ENCODE assay signal across 19 cellular contexts in the genomic region with DNA sequence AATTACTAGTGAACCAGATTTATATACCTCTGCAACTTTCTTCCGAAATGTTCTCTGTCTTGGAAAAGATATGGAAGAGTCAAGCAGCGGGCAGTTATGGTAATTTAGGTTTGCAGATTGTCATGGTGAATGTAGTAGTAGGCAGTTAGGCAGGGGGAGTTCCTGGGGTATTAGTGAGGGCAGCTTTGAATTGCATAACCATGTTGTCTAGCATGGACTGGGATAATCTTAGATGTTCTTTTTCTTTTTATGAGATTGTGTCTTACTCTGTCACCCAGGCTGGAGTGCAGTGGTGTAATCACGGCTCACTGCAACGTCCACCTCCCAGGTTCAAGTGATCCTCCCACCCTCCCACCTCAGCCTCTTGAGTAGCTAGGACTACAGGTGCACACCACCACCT. TPM values are rescaled to one million over a fixed set of nuclear protein-coding genes. Genes with fewer than 3 reads are reported as not detected.
DNase-seq lines count a peak whose midpoint lies in the region; ATAC-seq and TF ChIP-seq lines count a peak whose summit lies in the region.
"Had no signal": no experiment of that assay in that cellular context is flagged by ENCODE, and none has a peak within 500 bp of the region (broad histone marks: within the 10 kb centered on the region; RNA-seq: fewer than 3 reads in every experiment).

No MANE protein-coding gene starts in this region.

- no peak for TF ChIP-seq POLR2A in IMR-90 (IDR thresholded peaks at IDR 0.05; ENCODE audit: low read depth, low read length)

- H3K36me3 Mint-ChIP-seq in CD4-positive, alpha-beta memory T cell: peaks cover 35 to 49% of the 10 kb centered on the region in 2 donors
- H3K36me3 Mint-ChIP-seq in activated naive CD8-positive, alpha-beta T cell treated with anti-CD3 and anti-CD28 coated beads, Interleukin-2, amount 50 U/mL, for 24 hours (ENCODE audit: low read depth): peaks cover 23% of the 10 kb centered on the region
- peaks cover 2% of the 10 kb centered on the region for H3K36me3 Mint-ChIP-seq in neural crest cell (ENCODE audit: low read depth)

- no peak overlapping the region for H4K91ac ChIP-seq in IMR-90 (ENCODE audit: insufficient read depth, low read depth, low read length)

- intact Hi-C loops in CD4-positive, alpha-beta memory T cell (cut with micrococcal nuclease): no loop called here
- intact Hi-C loops in IMR-90 (cut with micrococcal nuclease): no loop called here

- no peak overlapping the region for H4K8ac ChIP-seq in IMR-90 (ENCODE audit: low read depth in 2 of 2, low read length in 2 of 2)

- WGBS in IMR-90 (ENCODE audit: extremely low coverage in 2 of 2, insufficient read length in 1 of 2), 2 experiments: 100% methylated on average over 2 of the region's 4 CpGs; no CpG with 5 or more reads in 1 of the 2 experiments

- H3K27me3 Mint-ChIP-seq in CD4-positive, alpha-beta memory T cell: no peaks in the 10 kb centered on the region
- no peaks in the 10 kb centered on the region for H3K27me3 Mint-ChIP-seq in activated naive CD8-positive, alpha-beta T cell treated with anti-CD3 and anti-CD28 coated beads, Interleukin-2, amount 50 U/mL, for 24 hours
- no peaks in the 10 kb centered on the region for H3K27me3 Mint-ChIP-seq in neural crest cell (ENCODE audit: low read depth)

- H3K9me1 ChIP-seq in IMR-90 (ENCODE audit: insufficient read depth, low read length): peaks cover 28% of the 10 kb centered on the region

- H3K9me2 ChIP-seq in MM.1S (replicated peaks; ENCODE audit: insufficient read depth, low read length): no peaks in the 10 kb centered on the region

- H2AK5ac ChIP-seq in IMR-90 (ENCODE audit: low read depth, low read length): no peak overlapping the region

- H2BK20ac ChIP-seq in IMR-90 (ENCODE audit: low read depth, low read length): no peak overlapping the region

- peaks cover 71% of the 10 kb centered on the region for H3K4me1 ChIP-seq in CD4-positive, alpha-beta memory T cell (ENCODE audit: insufficient read depth, low read length)
- H3K4me1 ChIP-seq in IMR-90 (ENCODE audit: control insufficient read depth, insufficient read depth, low read length): peaks cover 15% of the 10 kb centered on the region
- 0 out of 2 replicates have a peak, but pooled peaks cover 3% of the 10 kb centered on the region for H3K4me1 ChIP-seq in MM.1S (ENCODE audit: low read length)

- H3K4ac ChIP-seq in IMR-90 (ENCODE audit: low read depth, low read length): no peak overlapping the region

- no peaks in the 10 kb centered on the region for H3K27me3 ChIP-seq in CD4-positive, alpha-beta memory T cell (ENCODE audit: insufficient read depth, low read length)
- no peaks in the 10 kb centered on the region for H3K27me3 ChIP-seq in IMR-90 (ENCODE audit: control insufficient read depth, insufficient read depth, low read length)
- no peaks in the 10 kb centered on the region for H3K27me3 ChIP-seq in MM.1S (replicated peaks; ENCODE audit: insufficient read depth, low read length)
- H3K27me3 ChIP-seq: ascending aorta, right lobe of liver, transverse colon had no signal

- H2AFZ ChIP-seq in IMR-90 (replicated peaks; ENCODE audit: low read length, poor library complexity): no peak overlapping the region
- H2AFZ ChIP-seq in MM.1S (ENCODE audit: low read length): no peak overlapping the region

- TF ChIP-seq CTCF in IMR-90 (conservative IDR thresholded peaks at IDR 0.05; ENCODE audit: low read depth, low read length) (no peak), neural crest cell (conservative IDR thresholded peaks at IDR 0.05) (no peak), MM.1S (IDR thresholded peaks at IDR 0.05; ENCODE audit: low read length) (no peak)

- H2BK15ac ChIP-seq in IMR-90 (ENCODE audit: low read depth, low read length): no peak overlapping the region

- peak overlapping the region in 4 of 8 donors; percentile 16 to 66 (median 55) for H3K4me3 Mint-ChIP-seq in CD4-positive, alpha-beta memory T cell
- H3K4me3 Mint-ChIP-seq in activated naive CD8-positive, alpha-beta T cell treated with anti-CD3 and anti-CD28 coated beads, Interleukin-2, amount 50 U/mL, for 24 hours: no peak overlapping the region
- peak overlapping the region; percentile 8 for H3K4me3 Mint-ChIP-seq in neural crest cell

- dilution Hi-C loops in IMR-90 (cut with HindIII; ENCODE audit: low sequenced_read_pairs, unreplicated experiment): no loop called here

- no peak overlapping the region for H3K14ac ChIP-seq in IMR-90 (replicated peaks; ENCODE audit: low read depth, low read length)

- no peak overlapping the region for H3K27ac ChIP-seq in CD4-positive, alpha-beta memory T cell (ENCODE audit: low read depth, low read length)
- no peak overlapping the region for H3K27ac ChIP-seq in IMR-90 (ENCODE audit: insufficient read depth, low read length)
- H3K27ac ChIP-seq in MM.1S (ENCODE audit: low read length): no peak overlapping the region
- H3K27ac ChIP-seq: ascending aorta, right lobe of liver had no signal

- H3K4me3 ChIP-seq in CD4-positive, alpha-beta memory T cell (ENCODE audit: low read length in 2 of 2): no peak overlapping the region
- no peak overlapping the region for H3K4me3 ChIP-seq in IMR-90 (ENCODE audit: insufficient read depth, low read depth, low read length)
- H3K4me3 ChIP-seq in MM.1S (ENCODE audit: low read length): no peak overlapping the region
- H3K4me3 ChIP-seq: ascending aorta, left ventricle myocardium inferior, right lobe of liver, transverse colon had no signal

- no peak for ATAC-seq in IMR-90 (ENCODE audit: low read depth)
- no peak for ATAC-seq in activated naive CD8-positive, alpha-beta T cell treated with anti-CD3 and anti-CD28 coated beads, Interleukin-2, amount 50 U/mL, for 24 hours

- H3K4me2 ChIP-seq in IMR-90 (ENCODE audit: low read depth, low read length) (no peak overlapping the region), MM.1S (ENCODE audit: low read depth, low read length) (no peak overlapping the region)

- no peaks in the 10 kb centered on the region for H3K9me3 Mint-ChIP-seq in CD4-positive, alpha-beta memory T cell
- no peaks in the 10 kb centered on the region for H3K9me3 Mint-ChIP-seq in activated naive CD8-positive, alpha-beta T cell treated with anti-CD3 and anti-CD28 coated beads, Interleukin-2, amount 50 U/mL, for 24 hours
- no peaks in the 10 kb centered on the region for H3K9me3 Mint-ChIP-seq in neural crest cell

- no peak overlapping the region for H3K9ac ChIP-seq in IMR-90 (ENCODE audit: low read depth, low read length)
- H3K9ac ChIP-seq in MM.1S (ENCODE audit: low read length): no peak overlapping the region

- H2BK5ac ChIP-seq in IMR-90 (ENCODE audit: low read depth, low read length, poor library complexity, severe bottlenecking): no peak overlapping the region

- H3K27ac Mint-ChIP-seq in CD4-positive, alpha-beta memory T cell: peak overlapping the region; percentile 66 to 93 (median 89)
- H3K27ac Mint-ChIP-seq in activated naive CD8-positive, alpha-beta T cell treated with anti-CD3 and anti-CD28 coated beads, Interleukin-2, amount 50 U/mL, for 24 hours: peak overlapping the region; percentile 30
- no peak overlapping the region for H3K27ac Mint-ChIP-seq in neural crest cell (ENCODE audit: unreplicated experiment)

- no peak overlapping the region for H3K18ac ChIP-seq in IMR-90 (ENCODE audit: low read depth, low read length)

- peaks cover 52 to 74% (median 63%) of the 10 kb centered on the region in 4 donors for H3K4me1 Mint-ChIP-seq in CD4-positive, alpha-beta memory T cell
- peaks cover 44% of the 10 kb centered on the region for H3K4me1 Mint-ChIP-seq in activated naive CD8-positive, alpha-beta T cell treated with anti-CD3 and anti-CD28 coated beads, Interleukin-2, amount 50 U/mL, for 24 hours
- peaks cover 20% of the 10 kb centered on the region for H3K4me1 Mint-ChIP-seq in neural crest cell

- in situ Hi-C loops in IMR-90 (cut with MboI; ENCODE audit: low sequenced_read_pairs): no loop called here

- H3K79me1 ChIP-seq in IMR-90 (ENCODE audit: low read depth in 1 of 2, low read length in 2 of 2): peaks cover 24 to 70% of the 10 kb centered on the region in 2 experiments

- H2AK9ac ChIP-seq in IMR-90 (replicated peaks; ENCODE audit: low read depth, low read length, poor library complexity): no peak overlapping the region

- POLR2A ChIA-PET in CD4-positive, alpha-beta memory T cell (lab: Charles Lee; ENCODE audit: partially characterized antibody): interaction anchor here (2.5 to 2.8 kb wide), 2 partner anchors 24 to 37 kb away, joined by 10 to 18 read pairs; no protein-coding TSS in a partner anchor
- POLR2A ChIA-PET in IMR-90 (lab: Charles Lee; ENCODE audit: unreplicated experiment): no interaction called here

- peaks cover 84% of the 10 kb centered on the region for H3K79me2 ChIP-seq in MM.1S (ENCODE audit: low read length)

- DNase-seq in CD4-positive, alpha-beta memory T cell: no peak
- DNase-seq in IMR-90: no peak
- DNase-seq in activated naive CD8-positive, alpha-beta T cell treated with anti-CD3 and anti-CD28 coated beads, Interleukin-2, amount 50 U/mL, for 24 hours: no peak
- DNase-seq in neural crest cell (ENCODE audit: low read depth, low spot score): no peak
- DNase-seq in MM.1S: no peak
- no peak for DNase-seq in DMS79 treated with DMSO at 0.1 percent for 48 hours (lab: John Stamatoyannopoulos, UW)
- DNase-seq in midbrain (lab: John Stamatoyannopoulos, UW): no peak
- DNase-seq: activated CD4-positive, CD25-positive, alpha-beta regulatory T cell; Calu3; cerebellar nuclear complex; effector CD8-positive, alpha-beta T cell; glutamatergic neuron; left ventricle myocardium inferior; NCI-H1436; NCI-H526 treated with DMSO at 0.1 percent for 48 hours; right lobe of liver; stimulated activated naive CD4-positive, alpha-beta T cell treated with Interleukin-2 at 50 U/mL for 16 hours; transverse colon had no signal

- H2BK120ac ChIP-seq in IMR-90 (ENCODE audit: low read depth, low read length): no peak overlapping the region

- no TSS peak for BruUV-seq in IMR-90 (replicated peaks; lab: Mats Ljungman, UMichigan)

- no peak overlapping the region for H3K56ac ChIP-seq in IMR-90 (ENCODE audit: extremely low read depth, insufficient read depth, low read length)

- H3K9me3 ChIP-seq in CD4-positive, alpha-beta memory T cell (ENCODE audit: control insufficient read depth in 1 of 2, low read length in 2 of 2): no peaks in the 10 kb centered on the region
- no peaks in the 10 kb centered on the region for H3K9me3 ChIP-seq in IMR-90 (ENCODE audit: control insufficient read depth, insufficient read depth, low read length)
- H3K9me3 ChIP-seq in MM.1S (replicated peaks; ENCODE audit: insufficient read depth, low read length): no peaks in the 10 kb centered on the region
- H3K9me3 ChIP-seq: ascending aorta, left ventricle myocardium inferior, right lobe of liver, transverse colon had no signal

- no peak overlapping the region for H4K5ac ChIP-seq in IMR-90 (ENCODE audit: low read depth, low read length)

- 0 out of 2 replicates have a peak overlapping the region, but pooled peaks have one; percentile 72 for H3K23ac ChIP-seq in IMR-90 (ENCODE audit: low read depth, low read length)

- H4K20me1 ChIP-seq in IMR-90 (ENCODE audit: insufficient read depth, low read length) (peaks cover 55% of the 10 kb centered on the region), MM.1S (ENCODE audit: insufficient read depth, low read length) (0 out of 2 replicates have a peak, but pooled peaks cover 10% of the 10 kb centered on the region)

- no peak for TF ChIP-seq RAD21 in IMR-90 (IDR thresholded peaks at IDR 0.05; ENCODE audit: low read length)

- CTCF ChIA-PET in CD4-positive, alpha-beta memory T cell (lab: Charles Lee; ENCODE audit: partially characterized antibody): interaction anchor here (0.6 to 3.1 kb wide), 4 partner anchors 29 to 377 kb away, joined by 3 to 29 read pairs (median 4); no protein-coding TSS in a partner anchor
- CTCF ChIA-PET in IMR-90 (lab: Yijun Ruan, JAX): no interaction called here

- H3F3A ChIP-seq in MM.1S (ENCODE audit: insufficient read depth, low read length): no peaks in the 10 kb centered on the region

- peaks cover 12% of the 10 kb centered on the region for H3K36me3 ChIP-seq in CD4-positive, alpha-beta memory T cell (ENCODE audit: insufficient read depth, low read length)
- H3K36me3 ChIP-seq in IMR-90 (ENCODE audit: control insufficient read depth, insufficient read depth, low read length) (peaks cover 6% of the 10 kb centered on the region), MM.1S (replicated peaks; ENCODE audit: insufficient read depth, low read length) (peaks cover 3% of the 10 kb centered on the region; the same call in 1 of the 2 replicates)
- H3K36me3 ChIP-seq: transverse colon had no signal

RNA-seq across cellular contexts. Expression of a gene that starts 25.0 kb away (rescaled TPM):
- total RNA-seq in CD4-positive, alpha-beta memory T cell: 100 to 1,000 TPM; 329 to 387 TPM
- 100 to 1,000 TPM in 1 of 2 donors, 1 to 10 TPM in 1; 6.8 to 114 TPM for polyA plus RNA-seq in CD4-positive, alpha-beta memory T cell
- total RNA-seq in IMR-90 (2012; rRNA removed) (368 and 369 TPM in 2 replicates), neural crest cell (185 and 197 TPM in 2 replicates)
- 56.3 and 67.6 TPM in 2 replicates for polyA plus RNA-seq in IMR-90 (2012; rRNA removed)
- 24.9 and 28.6 TPM in 2 replicates for polyA plus RNA-seq in IMR-90 (2012; cell fraction: cytosol; rRNA removed)
- polyA plus RNA-seq in IMR-90 (2012; cell fraction: nucleus; rRNA removed; ENCODE audit: low replicate concordance): 141 and 243 TPM in 2 replicates
